13 cellular contexts compared by ENCODE assay signal in the genomic region with DNA sequence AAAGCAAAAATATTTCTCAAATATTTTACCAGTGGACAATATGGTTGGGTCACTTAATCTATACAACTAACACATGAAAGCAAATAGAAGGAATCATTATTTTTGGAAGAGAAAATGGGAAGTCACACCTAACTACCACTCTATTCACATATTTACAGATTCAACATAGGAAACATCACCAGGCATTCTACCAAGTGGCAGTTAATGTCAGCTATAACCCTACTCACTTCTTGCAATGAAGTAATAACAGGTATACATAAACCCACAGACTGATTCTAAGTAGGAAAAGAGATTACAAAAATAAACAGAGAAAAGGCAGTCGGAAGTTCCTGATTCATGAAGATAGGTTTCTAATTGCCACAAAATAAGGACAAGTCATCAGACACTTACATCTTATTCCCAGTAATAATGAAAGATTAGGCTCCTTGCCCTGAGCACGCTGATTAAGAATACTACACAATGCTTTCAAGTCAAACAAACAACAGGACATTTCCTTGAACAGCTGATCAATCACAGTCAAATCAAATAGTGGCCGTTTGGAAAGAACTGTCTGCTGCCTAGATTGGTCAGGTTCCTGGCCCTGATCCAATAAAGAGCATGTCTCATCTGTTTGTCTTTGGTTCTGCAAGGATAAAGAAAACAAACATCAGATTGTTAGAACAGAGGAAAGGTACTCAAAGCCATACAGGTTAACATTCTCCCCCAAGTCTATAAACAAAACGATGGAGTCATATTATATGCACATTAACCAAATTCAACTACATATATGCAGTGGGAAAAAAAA.
A peak's percentile ranks its signal among the peaks of the same experiment; 100 is the strongest.
DNase-seq lines count a peak whose midpoint lies in the region; ATAC-seq, FAIRE-seq and TF ChIP-seq lines count a peak whose summit lies in the region.
"Had no signal": no experiment of that assay in that cellular context is flagged by ENCODE, and none has a peak within 500 bp of the region (broad histone marks: within the 10 kb centered on the region; RNA-seq: fewer than 3 reads in every experiment).

No MANE protein-coding gene starts in this region.

- peaks cover 13% of the 10 kb centered on the region for H3K4me1 ChIP-seq in HepG2 (ENCODE audit: insufficient read depth, low read length)
- no peaks in the 10 kb centered on the region for H3K4me1 ChIP-seq in ascending aorta
- H3K4me1 ChIP-seq: BLaER1 treated with 17β-estradiol and CSF1 and Interleukin-3, amounts not matched to agents 10 nM and 100 nM; foreskin keratinocyte had no signal

- H3K9me3 ChIP-seq in HepG2 (ENCODE audit: low read length) (no peaks in the 10 kb centered on the region), ascending aorta (no peaks in the 10 kb centered on the region)
- H3K9me3 ChIP-seq: BLaER1 treated with 17β-estradiol and CSF1 and Interleukin-3, amounts not matched to agents 10 nM and 100 nM had no signal

- WGBS in HepG2 (ENCODE audit: low lambda C conversion rate) = 3% methylated on average over 4 of the region's 4 CpGs

- intact Hi-C loops in HepG2 (cut with micrococcal nuclease; ENCODE audit: unreplicated experiment) (no loop called here), ascending aorta (cut with DNase I) (no loop called here)

- POLR2A ChIA-PET in HepG2 (lab: Yijun Ruan, JAX) = no interaction called here

- H2AFZ ChIP-seq in HepG2 (ENCODE audit: low read length) = no peak overlapping the region

- H3K27me3 ChIP-seq in HepG2 (ENCODE audit: control insufficient read depth in 1 of 2, insufficient read depth in 2 of 2, low read length in 2 of 2) (no peaks in the 10 kb centered on the region), ascending aorta (no peaks in the 10 kb centered on the region)
- H3K27me3 ChIP-seq: BLaER1 treated with 17β-estradiol and CSF1 and Interleukin-3, amounts not matched to agents 10 nM and 100 nM; foreskin keratinocyte had no signal

- TF ChIP-seq POLR2A in HepG2 (IDR thresholded peaks at IDR 0.05; ENCODE audit: insufficient read depth in 1 of 2, low read depth in 2 of 2, low read length in 2 of 2) = no peak

- TF ChIP-seq CTCF in VCaP (conservative IDR thresholded peaks at IDR 0.05) (no peak), HepG2 (CRISPR knock-in tag; IDR thresholded peaks at IDR 0.05) (no peak), ascending aorta (IDR thresholded peaks at IDR 0.05) (no peak)

- no peak overlapping the region for H3K4me3 ChIP-seq in HepG2 (replicated peaks in 1 of 3; ENCODE audit: insufficient read depth in 1 of 3, low read depth in 2 of 3, low read length in 3 of 3)
- H3K4me3 ChIP-seq in ascending aorta = no peak overlapping the region
- H3K4me3 ChIP-seq: BLaER1 treated with 17β-estradiol and CSF1 and Interleukin-3, amounts not matched to agents 10 nM and 100 nM had no signal

- H3K27ac ChIP-seq in VCaP = peak overlapping the region; percentile 69
- no peak overlapping the region for H3K27ac ChIP-seq in HepG2 (ENCODE audit: extremely low read length, insufficient read depth, low read length)
- no peak overlapping the region for H3K27ac ChIP-seq in ascending aorta
- H3K27ac ChIP-seq: BLaER1 treated with 17β-estradiol and CSF1 and Interleukin-3, amounts not matched to agents 10 nM and 100 nM; foreskin keratinocyte had no signal

- H3K9ac ChIP-seq in HepG2 (ENCODE audit: insufficient read depth, low read depth, low read length) = no peak overlapping the region
- H3K9ac ChIP-seq: BLaER1 treated with 17β-estradiol and CSF1 and Interleukin-3, amounts not matched to agents 10 nM and 100 nM had no signal

- no peak for TF ChIP-seq RAD21 in HepG2 (CRISPR knock-in tag; IDR thresholded peaks at IDR 0.05)

- H3K79me2 ChIP-seq in HepG2 (ENCODE audit: insufficient read depth, low read length) = no peaks in the 10 kb centered on the region

- no peaks in the 10 kb centered on the region for H3K36me3 ChIP-seq in HepG2 (replicated peaks in 1 of 2; ENCODE audit: control insufficient read depth in 1 of 2, insufficient read depth in 2 of 2, low read length in 2 of 2)
- peaks cover 3% of the 10 kb centered on the region in 2 donors for H3K36me3 ChIP-seq in ascending aorta

- TF ChIP-seq EP300 in HepG2 (IDR thresholded peaks at IDR 0.05; ENCODE audit: low read depth in 2 of 2, low read length in 2 of 2) (peak in 1 of 2 experiments; percentile 60; a peak in 2 of 4 replicates), HepG2 (CRISPR knock-in tag; IDR thresholded peaks at IDR 0.05; ENCODE audit: borderline replicate concordance) (no peak)

- CTCF ChIA-PET in HepG2 (lab: Yijun Ruan, JAX; ENCODE audit: low intra/inter-chr PET ratio, low total read pairs) = no interaction called here

- ATAC-seq in HepG2 = peak; percentile 97
- ATAC-seq in GM18861 (IDR thresholded peaks at IDR 0.05; ENCODE audit: unreplicated experiment) = no peak
- ATAC-seq: foreskin keratinocyte, left colon had no signal

- no peak for FAIRE-seq in HepG2 (lab: Jason Lieb, UNC)
- FAIRE-seq: GM19239 had no signal

- BruUV-seq in HepG2 (replicated peaks; lab: Mats Ljungman, UMichigan) = no TSS peak

- H4K20me1 ChIP-seq in HepG2 (ENCODE audit: insufficient read depth, low read length) = no peaks in the 10 kb centered on the region
- H4K20me1 ChIP-seq: BLaER1 treated with 17β-estradiol and CSF1 and Interleukin-3, amounts not matched to agents 10 nM and 100 nM had no signal

- no peak overlapping the region for H3K4me2 ChIP-seq in HepG2 (ENCODE audit: low read depth, low read length)
- H3K4me2 ChIP-seq: BLaER1 treated with 17β-estradiol and CSF1 and Interleukin-3, amounts not matched to agents 10 nM and 100 nM had no signal

- in situ Hi-C loops in HepG2 (cut with HindIII; ENCODE audit: extremely low pct_ligation_motif_present, low pct_unique_long_range_greater_than_20kb) = no loop called here

- DNase-seq in DMS79 treated with DMSO at 0.1 percent for 48 hours (lab: John Stamatoyannopoulos, UW) (peak; percentile 48), NCI-H1930 (lab: John Stamatoyannopoulos, UW) (peak; percentile 74 to 75), HepG2 (ENCODE audit: low spot score) (peak; percentile 90), NCI-H1436 treated with DMSO at 0.1 percent for 48 hours (lab: John Stamatoyannopoulos, UW) (no peak), ascending aorta (ENCODE audit: low spot score in 2 of 2) (no peak)
- no peak for DNase-seq in activated CD4-positive, alpha-beta T cell treated with anti-CD3 and anti-CD28 coated beads for 48 hours
- DNase-seq: central memory CD4-positive, alpha-beta T cell; foreskin keratinocyte; left colon had no signal

TF ChIP-seq in HepG2, 621 proteins besides CTCF, POLR2A, EP300 and RAD21 (continues in another document):
- TF ChIP-seq CBX1 (IDR thresholded peaks at IDR 0.05; ENCODE audit: low read depth) (no peak), FOXA3 (CRISPR knock-in tag; IDR thresholded peaks at IDR 0.05) (peak; percentile 81), SOX6 (IDR thresholded peaks at IDR 0.05) (no peak), SOX6 (CRISPR knock-in tag; IDR thresholded peaks at IDR 0.05) (peak; percentile 92), U2AF1 (optimal IDR thresholded peaks at IDR 0.05; ENCODE audit: low read depth, low read length) (no peak), SRSF1 (optimal IDR thresholded peaks at IDR 0.05; ENCODE audit: low read depth, low read length) (no peak), RCOR2 (CRISPR knock-in tag; IDR thresholded peaks at IDR 0.05) (peak; percentile 65; the same call in 1 of the 2 replicates), CREB1 (IDR thresholded peaks at IDR 0.05) (no peak), CREB1 (CRISPR knock-in tag; IDR thresholded peaks at IDR 0.05) (peak; percentile 55), TFDP1 (CRISPR knock-in tag; IDR thresholded peaks at IDR 0.05; ENCODE audit: borderline replicate concordance) (no peak)

Comparison
In these comparisons a context has a peak if more than half of its experiments do, and no peak if none do; other contexts are left out.
1. DNase-seq: peak in DMS79 treated with DMSO at 0.1 percent for 48 hours (single experiment), NCI-H1930 (2 of 2) and HepG2 (single experiment); none in NCI-H1436 treated with DMSO at 0.1 percent for 48 hours (single experiment), ascending aorta (0 of 2) and activated CD4-positive, alpha-beta T cell treated with anti-CD3 and anti-CD28 coated beads for 48 hours (single experiment).